27 cellular contexts compared by ENCODE assay signal in the genomic region with DNA sequence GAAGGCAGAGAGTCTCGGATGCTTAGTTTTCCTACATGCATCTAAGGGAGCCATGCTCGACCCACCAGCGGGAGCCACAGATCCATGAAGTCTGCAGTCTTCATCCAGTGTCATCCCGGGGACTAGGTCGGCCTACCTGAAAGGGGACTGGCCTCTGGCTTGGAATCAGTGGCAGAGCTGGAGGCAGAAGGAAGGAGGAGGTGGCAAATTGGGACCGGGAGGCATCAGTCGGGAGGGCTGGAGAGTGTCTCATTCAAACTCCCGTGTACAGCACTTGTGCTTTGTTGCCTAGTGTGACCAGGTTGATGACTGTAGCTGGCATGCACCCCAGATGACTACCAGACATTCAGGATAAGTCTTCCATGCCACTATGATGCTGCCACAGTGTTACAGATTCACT. TPM values are rescaled to one million over a fixed set of nuclear protein-coding genes. Genes with fewer than 3 reads are reported as not detected.
DNase-seq lines count a peak whose midpoint lies in the region; ATAC-seq, FAIRE-seq and TF ChIP-seq lines count a peak whose summit lies in the region.
"Had no signal": no experiment of that assay in that cellular context is flagged by ENCODE, and none has a peak within 500 bp of the region (broad histone marks: within the 10 kb centered on the region; RNA-seq: fewer than 3 reads in every experiment).

No MANE protein-coding gene starts in this region.

- FAIRE-seq in kidney (lab: Jason Lieb, UNC) (no peak), urothelium cell line (lab: Jason Lieb, UNC) (peak; percentile 94)
- FAIRE-seq: A204.1, D721Med, G401.6, GM12891, GM18507 had no signal

- no peak for ATAC-seq in GM21447 (IDR thresholded peaks at IDR 0.05; ENCODE audit: unreplicated experiment)
- no peak for ATAC-seq in activated CD8-positive, alpha-beta T cell treated with anti-CD3 and anti-CD28 coated beads for 36 hours
- no peak for ATAC-seq in GM18502 (IDR thresholded peaks at IDR 0.05; ENCODE audit: poor library complexity, unreplicated experiment)

- H3K27me3 Mint-ChIP-seq in activated CD8-positive, alpha-beta T cell treated with anti-CD3 and anti-CD28 coated beads for 36 hours = no peaks in the 10 kb centered on the region
- H3K27me3 Mint-ChIP-seq: CD4-positive, alpha-beta memory T cell; CD4-positive, CD25-positive, alpha-beta regulatory T cell had no signal

- H3K9me3 Mint-ChIP-seq in activated CD8-positive, alpha-beta T cell treated with anti-CD3 and anti-CD28 coated beads for 36 hours = no peaks in the 10 kb centered on the region
- H3K9me3 Mint-ChIP-seq: CD4-positive, CD25-positive, alpha-beta regulatory T cell had no signal

- no peaks in the 10 kb centered on the region for H3K4me1 Mint-ChIP-seq in activated CD8-positive, alpha-beta T cell treated with anti-CD3 and anti-CD28 coated beads for 36 hours (ENCODE audit: low read depth)
- H3K4me1 Mint-ChIP-seq: CD14-positive monocyte; CD4-positive, alpha-beta memory T cell; CD4-positive, CD25-positive, alpha-beta regulatory T cell; CD8-positive, alpha-beta memory T cell had no signal

- no peaks in the 10 kb centered on the region for H3K36me3 Mint-ChIP-seq in activated CD8-positive, alpha-beta T cell treated with anti-CD3 and anti-CD28 coated beads for 36 hours (ENCODE audit: low read depth)
- H3K36me3 Mint-ChIP-seq: CD14-positive monocyte; CD4-positive, alpha-beta memory T cell; CD4-positive, CD25-positive, alpha-beta regulatory T cell; CD8-positive, alpha-beta memory T cell had no signal

- H3K4me3 ChIP-seq in dorsolateral prefrontal cortex (no peak overlapping the region), kidney (ENCODE audit: low read length in 2 of 2) (no peak overlapping the region), right atrium auricular region (no peak overlapping the region)
- H3K4me3 ChIP-seq: BLaER1 had no signal

- H3K36me3 ChIP-seq in kidney (ENCODE audit: control insufficient read depth in 1 of 2, insufficient read depth in 2 of 2, low read length in 2 of 2) = no peaks in the 10 kb centered on the region
- no peaks in the 10 kb centered on the region for H3K36me3 ChIP-seq in right atrium auricular region
- H3K36me3 ChIP-seq: BE2C, BLaER1 had no signal

- H3K27ac Mint-ChIP-seq in activated CD8-positive, alpha-beta T cell treated with anti-CD3 and anti-CD28 coated beads for 36 hours = no peak overlapping the region
- H3K27ac Mint-ChIP-seq: CD4-positive, alpha-beta memory T cell; CD4-positive, CD25-positive, alpha-beta regulatory T cell; CD8-positive, alpha-beta memory T cell had no signal

- H3K9ac ChIP-seq in kidney (ENCODE audit: low read length in 2 of 2) = no peak overlapping the region
- H3K9ac ChIP-seq: BLaER1 had no signal

- H3K4me1 ChIP-seq in kidney (ENCODE audit: control insufficient read depth in 1 of 2, insufficient read depth in 1 of 2, low read depth in 1 of 2, low read length in 2 of 2) (no peaks in the 10 kb centered on the region), right atrium auricular region (no peaks in the 10 kb centered on the region)

- DNase-seq in dorsolateral prefrontal cortex = no peak
- peak; percentile 34 for DNase-seq in kidney
- peak; percentile 30 for DNase-seq in posterior vena cava (ENCODE audit: low spot score)
- DNase-seq in urothelium cell line (ENCODE audit: low spot score) = no peak
- DNase-seq in right atrium auricular region (ENCODE audit: low spot score) = no peak
- DNase-seq in activated CD8-positive, alpha-beta T cell treated with anti-CD3 and anti-CD28 coated beads for 36 hours = no peak
- DNase-seq: 8988T; ACHN; BE2C; C1 segment of cervical spinal cord; Calu3; CD4-positive, alpha-beta memory T cell; CD4-positive, CD25-positive, alpha-beta regulatory T cell; CD8-positive, alpha-beta memory T cell; COR-L47; DMS79 treated with DMSO at 0.1 percent for 48 hours; GF-D8 had no signal

- POLR2A ChIA-PET in activated CD8-positive, alpha-beta T cell treated with anti-CD3 and anti-CD28 coated beads for 36 hours (lab: Charles Lee) = no interaction called here

- H3K27ac ChIP-seq in dorsolateral prefrontal cortex = peak overlapping the region in 33 of 59 donors; percentile 17 to 87 (median 70)
- H3K27ac ChIP-seq in kidney (ENCODE audit: low read depth in 2 of 2, low read length in 2 of 2) = no peak overlapping the region
- no peak overlapping the region for H3K27ac ChIP-seq in right atrium auricular region
- H3K27ac ChIP-seq: BLaER1 had no signal

- peaks cover 0 to 17% (median 0%) of the 10 kb centered on the region in 45 donors for H3K27me3 ChIP-seq in dorsolateral prefrontal cortex
- H3K27me3 ChIP-seq in right atrium auricular region = no peaks in the 10 kb centered on the region
- H3K27me3 ChIP-seq: BE2C, BLaER1 had no signal

- H3K4me3 Mint-ChIP-seq in activated CD8-positive, alpha-beta T cell treated with anti-CD3 and anti-CD28 coated beads for 36 hours = no peak overlapping the region
- H3K4me3 Mint-ChIP-seq: CD14-positive monocyte; CD4-positive, alpha-beta memory T cell had no signal

- H3K9me3 ChIP-seq in kidney (ENCODE audit: control insufficient read depth in 1 of 2, low read length in 2 of 2) (no peaks in the 10 kb centered on the region), right atrium auricular region (no peaks in the 10 kb centered on the region)
- H3K9me3 ChIP-seq: BE2C, BLaER1 had no signal

- intact Hi-C loops in dorsolateral prefrontal cortex (cut with DNase I) = no loop called here
- intact Hi-C loops in kidney (cut with DNase I) = no loop called here
- intact Hi-C loops in posterior vena cava (cut with DNase I) = no loop called here
- intact Hi-C loops in activated CD8-positive, alpha-beta T cell treated with anti-CD3 and anti-CD28 coated beads for 36 hours (cut with micrococcal nuclease) = no loop called here

- CTCF ChIA-PET in activated CD8-positive, alpha-beta T cell treated with anti-CD3 and anti-CD28 coated beads for 36 hours (lab: Charles Lee) = no interaction called here

- TF ChIP-seq CTCF in dorsolateral prefrontal cortex (IDR thresholded peaks at IDR 0.05 in 54 of 56, conservative IDR thresholded peaks at IDR 0.05 in 2 of 56; ENCODE audit: low read depth in 1 of 56, partially characterized antibody in 56 of 56) (no peak), kidney (IDR thresholded peaks at IDR 0.05; ENCODE audit: borderline replicate concordance, extremely low read depth, insufficient read depth) (no peak), right atrium auricular region (IDR thresholded peaks at IDR 0.05) (no peak)
- TF ChIP-seq CTCF in activated CD8-positive, alpha-beta T cell treated with anti-CD3 and anti-CD28 coated beads for 36 hours (IDR thresholded peaks at IDR 0.05) = no peak

RNA-seq across cellular contexts. Expression of gene ZNF536, which starts 26.5 kb away (rescaled TPM):
- 100 to 1,000 TPM in 7 of 120 experiments, 10 to 100 TPM in 113; 15.6 to 171 (median 49.0) TPM for total RNA-seq in dorsolateral prefrontal cortex
- 0.25 TPM for total RNA-seq in kidney
- 0.19 TPM for polyA plus RNA-seq in kidney (ENCODE audit: insufficient read depth, low read depth, low replicate concordance)
- total RNA-seq in posterior vena cava = 1 to 10 TPM; 2.8 to 3.6 TPM
- total RNA-seq in right atrium auricular region = 1 to 10 TPM; 1.9 to 2.7 TPM
- total RNA-seq in activated CD8-positive, alpha-beta T cell treated with anti-CD3 and anti-CD28 coated beads for 36 hours = not detected
- total RNA-seq: Calu3; CD8-positive, alpha-beta memory T cell had no signal
- polyA plus RNA-seq: AG04450; CD14-positive monocyte; CD4-positive, alpha-beta memory T cell; CD8-positive, alpha-beta memory T cell had no signal

Comparison
In these comparisons a context has a peak if more than half of its experiments do, and no peak if none do; other contexts are left out.
1. DNase-seq: peak in kidney (single experiment) and posterior vena cava (single experiment); none in dorsolateral prefrontal cortex (0 of 10), urothelium cell line (single experiment), right atrium auricular region (single experiment) and activated CD8-positive, alpha-beta T cell treated with anti-CD3 and anti-CD28 coated beads for 36 hours (single experiment).
2. H3K27ac ChIP-seq: peak in dorsolateral prefrontal cortex (33 of 59); none in kidney (0 of 2) and right atrium auricular region (0 of 2).